9 cellular contexts compared by ENCODE assay signal in genomic region chr7:150405584-150406310, GRCh38. TPM values are rescaled to one million over a fixed set of nuclear protein-coding genes. Genes with fewer than 3 reads are reported as not detected.
A peak's percentile ranks its signal among the peaks of the same experiment; 100 is the strongest.
DNase-seq lines count a peak whose midpoint lies in the region; ATAC-seq and TF ChIP-seq lines count a peak whose summit lies in the region.
"Had no signal": no experiment of that assay in that cellular context is flagged by ENCODE, and none has a peak within 500 bp of the region (broad histone marks: within the 10 kb centered on the region; RNA-seq: fewer than 3 reads in every experiment).

No MANE protein-coding gene starts in this region.

- peaks cover 4% of the 10 kb centered on the region; the same call in 1 of the 2 replicates for H3K36me3 ChIP-seq in BJ (ENCODE audit: control insufficient read depth, insufficient read depth, low read length)
- H3K36me3 ChIP-seq in neural cell (ENCODE audit: insufficient read depth, low read length), result no peaks in the 10 kb centered on the region

- peak overlapping the region; percentile 70 for H3K4me3 ChIP-seq in BJ (ENCODE audit: low read depth, low read length)
- peak overlapping the region; percentile 75 for H3K4me3 ChIP-seq in fibroblast of pulmonary artery (replicated peaks; ENCODE audit: low read depth, low read length)
- peak overlapping the region; percentile 76 for H3K4me3 ChIP-seq in neural cell (ENCODE audit: low read length)

- no peak for ATAC-seq in HG02642 (IDR thresholded peaks at IDR 0.05; ENCODE audit: poor library complexity, unreplicated experiment)

- peak overlapping the region; percentile 95 for H3K27ac Mint-ChIP-seq in activated T-cell treated with anti-CD3 and anti-CD28 coated beads, Interleukin-2, amount 50 U/mL, for 24 hours

- peak overlapping the region; percentile 88 for H3K4me3 Mint-ChIP-seq in activated T-cell treated with anti-CD3 and anti-CD28 coated beads, Interleukin-2, amount 50 U/mL, for 24 hours

- peak overlapping the region; percentile 69 for H2AFZ ChIP-seq in neural cell (ENCODE audit: low read depth, low read length)

- POLR2A ChIA-PET in BJ (lab: Charles Lee), result interaction anchor here (0.5 kb wide), 1 partner anchor 37 kb away, joined by 3 read pairs; the partner anchor contains the start of gene REPIN1

- no peaks in the 10 kb centered on the region for H3K79me2 ChIP-seq in neural cell (replicated peaks; ENCODE audit: insufficient read depth, low read length)

- no peaks in the 10 kb centered on the region for H3K9me3 ChIP-seq in neural cell (ENCODE audit: low read length)

- peaks cover 24% of the 10 kb centered on the region for H3K36me3 Mint-ChIP-seq in activated T-cell treated with anti-CD3 and anti-CD28 coated beads, Interleukin-2, amount 50 U/mL, for 24 hours (ENCODE audit: low read depth)

- H3K4me2 ChIP-seq in neural cell (ENCODE audit: low read length), result peak overlapping the region; percentile 68

- CTCF ChIA-PET in BJ (lab: Yijun Ruan, JAX), result interaction anchor here (1.1 to 2.3 kb wide), 6 partner anchors 13 to 50 kb away, joined by 3 to 8 read pairs (median 4); no protein-coding TSS in a partner anchor

- H3K27me3 ChIP-seq in BJ (ENCODE audit: control insufficient read depth, insufficient read depth, low read length) (no peaks in the 10 kb centered on the region), neural cell (ENCODE audit: insufficient read depth, low read depth, low read length) (no peaks in the 10 kb centered on the region)

- H3K9ac ChIP-seq in neural cell (ENCODE audit: low read length), result peak overlapping the region; percentile 84

- no peak for TF ChIP-seq EP300 in neural cell (conservative IDR thresholded peaks at IDR 0.05; ENCODE audit: poor library complexity, severe bottlenecking)

- H3K9me2 ChIP-seq in neural cell (ENCODE audit: insufficient read depth, low read length), result no peaks in the 10 kb centered on the region

- no peak for TF ChIP-seq RAD21 in neural cell (conservative IDR thresholded peaks at IDR 0.05)

- no peaks in the 10 kb centered on the region for H3K9me3 Mint-ChIP-seq in activated T-cell treated with anti-CD3 and anti-CD28 coated beads, Interleukin-2, amount 50 U/mL, for 24 hours

- H3K27ac ChIP-seq in neural cell (ENCODE audit: low read length), result peak overlapping the region; percentile 65

- H4K20me1 ChIP-seq in neural cell (ENCODE audit: insufficient read depth), result no peaks in the 10 kb centered on the region

- TF ChIP-seq CTCF in BJ (IDR thresholded peaks at IDR 0.05; ENCODE audit: insufficient read depth, low read depth, low read length) (no peak), fibroblast of pulmonary artery (IDR thresholded peaks at IDR 0.05; ENCODE audit: low read length, missing control alignments) (no peak), neural cell (IDR thresholded peaks at IDR 0.05; ENCODE audit: poor library complexity, severe bottlenecking) (no peak)

- H3K4me1 Mint-ChIP-seq in activated T-cell treated with anti-CD3 and anti-CD28 coated beads, Interleukin-2, amount 50 U/mL, for 24 hours (ENCODE audit: low read depth), result peaks cover 43% of the 10 kb centered on the region

- no peak for DNase-seq in BJ (ENCODE audit: low read depth)
- peak; percentile 50 for DNase-seq in HT-29 (ENCODE audit: low spot score)
- DNase-seq in activated T-cell treated with anti-CD3 and anti-CD28 coated beads, Interleukin-2, amount 50 U/mL, for 24 hours, result peak; percentile 69
- DNase-seq in fibroblast of pulmonary artery (ENCODE audit: low read depth), result no peak
- no peak for DNase-seq in dermis blood vessel endothelial cell
- no peak for DNase-seq in NCI-H2107 (lab: John Stamatoyannopoulos, UW)

- no peaks in the 10 kb centered on the region for H3K27me3 Mint-ChIP-seq in activated T-cell treated with anti-CD3 and anti-CD28 coated beads, Interleukin-2, amount 50 U/mL, for 24 hours

- H3F3A ChIP-seq in neural cell (ENCODE audit: insufficient read depth, low read length, poor library complexity, severe bottlenecking), result no peaks in the 10 kb centered on the region

TF ChIP-seq in neural cell, 6 proteins besides CTCF, POLR2A, EP300 and RAD21:
- no peak for TF ChIP-seq SMC3 (conservative IDR thresholded peaks at IDR 0.05; ENCODE audit: poor library complexity)
- TF ChIP-seq EZH2 (IDR thresholded peaks at IDR 0.05; ENCODE audit: borderline replicate concordance, insufficient read depth, low read length, poor library complexity, severe bottlenecking), result no peak
- no peak for TF ChIP-seq TAF1 (IDR thresholded peaks at IDR 0.05; ENCODE audit: low read depth)
- no peak for TF ChIP-seq POLR2AphosphoS5 (IDR thresholded peaks at IDR 0.05)
- no peak for TF ChIP-seq MXI1 (conservative IDR thresholded peaks at IDR 0.05; ENCODE audit: poor library complexity, severe bottlenecking)
- TF ChIP-seq REST (IDR thresholded peaks at IDR 0.05; ENCODE audit: borderline replicate concordance), result no peak
TF ChIP-seq in neural cell: peak in this region for 0.

RNA-seq across cellular contexts. Expression of gene ZNF775, which starts 26.6 kb away (rescaled TPM):
- 1.6 and 2.1 TPM in 2 replicates for polyA plus RNA-seq in BJ (2011; rRNA removed)
- 0.57 and 1.00 TPM in 2 replicates for polyA minus RNA-seq in BJ (2011; rRNA and poly(A)+ RNA removed)
- total RNA-seq in HT-29 (2014; rRNA removed; shearing (Covaris generic)), result 9.9 and 10.7 TPM in 2 replicates
- 16.8 and 24.9 TPM in 2 replicates for polyA plus RNA-seq in neural cell
- polyA minus RNA-seq in neural cell, result 22.9 and 28.5 TPM in 2 replicates
- total RNA-seq in dermis blood vessel endothelial cell, result 8.1 and 9.7 TPM in 2 replicates

RNA-seq across cellular contexts. Expression of gene REPIN1, which starts 37.1 kb away (rescaled TPM):
- polyA plus RNA-seq in BJ (2011; rRNA removed) (41.3 and 65.7 TPM in 2 replicates), neural cell (95.5 and 127 TPM in 2 replicates)
- 23.7 and 37.6 TPM in 2 replicates for polyA minus RNA-seq in BJ (2011; rRNA and poly(A)+ RNA removed)
- 420 and 443 TPM in 2 replicates for total RNA-seq in HT-29 (2014; rRNA removed; shearing (Covaris generic))
- polyA minus RNA-seq in neural cell, result 69.5 and 85.0 TPM in 2 replicates
- 83.9 and 124 TPM in 2 replicates for total RNA-seq in dermis blood vessel endothelial cell

RNA-seq across cellular contexts. Expression of gene GIMAP8, which starts 44.7 kb away (rescaled TPM):
- polyA plus RNA-seq in BJ (2011; rRNA removed), result not detected in 2 replicates
- not detected in 2 replicates for polyA minus RNA-seq in BJ (2011; rRNA and poly(A)+ RNA removed)
- not detected in 2 replicates for total RNA-seq in HT-29 (2014; rRNA removed; shearing (Covaris generic))
- polyA plus RNA-seq in neural cell, result not detected in 2 replicates
- not detected in 2 replicates for polyA minus RNA-seq in neural cell
- total RNA-seq in dermis blood vessel endothelial cell, result 157 and 178 TPM in 2 replicates
- total RNA-seq: HT1080 had no signal

Comparison
In these comparisons a context has a peak if more than half of its experiments do, and no peak if none do; other contexts are left out.
1. DNase-seq: peak in HT-29 (single experiment) and activated T-cell treated with anti-CD3 and anti-CD28 coated beads, Interleukin-2, amount 50 U/mL, for 24 hours (single experiment); none in BJ (single experiment), fibroblast of pulmonary artery (single experiment), dermis blood vessel endothelial cell (single experiment) and NCI-H2107 (single experiment).
2. RNA of gene GIMAP8, which starts 44.7 kb away (total RNA-seq): 157 to 178 TPM in dermis blood vessel endothelial cell; not detected in HT-29; every median in the first group is over 100 times any median in the second.
3. Peak in every context shown above with its lines, with median percentiles within 50 percentile points of each other: H3K4me3 ChIP-seq.